In genomic region chr5:180848878-180849277, GRCh38 we compare ENCODE assay signal across 28 cellular contexts. TPM values are rescaled to one million over a fixed set of nuclear protein-coding genes. Genes with fewer than 3 reads are reported as not detected.
DNase-seq lines count a peak whose midpoint lies in the region; ATAC-seq and TF ChIP-seq lines count a peak whose summit lies in the region.
"Had no signal": no experiment of that assay in that cellular context is flagged by ENCODE, and none has a peak within 500 bp of the region (broad histone marks: within the 10 kb centered on the region; RNA-seq: fewer than 3 reads in every experiment).

No MANE protein-coding gene starts in this region.

- dilution Hi-C loops in mammary epithelial cell (cut with HindIII; ENCODE audit: low sequenced_read_pairs), result no loop called here

- H3K4me1 Mint-ChIP-seq in MCF 10A (ENCODE audit: insufficient read depth, unreplicated experiment) (peaks cover 4% of the 10 kb centered on the region), endodermal cell (peaks cover 6% of the 10 kb centered on the region), GM23338 (no peaks in the 10 kb centered on the region; the same call in 1 of the 3 replicates)

- no peaks in the 10 kb centered on the region; the same call in 1 of the 2 replicates for H3F3A ChIP-seq in GM23338 (replicated peaks; ENCODE audit: low read depth)

- TF ChIP-seq CTCF in MCF 10A (IDR thresholded peaks at IDR 0.05; ENCODE audit: unreplicated experiment), result peak; percentile 10
- TF ChIP-seq CTCF in mammary epithelial cell (conservative IDR thresholded peaks at IDR 0.05 in 1 of 2, IDR thresholded peaks at IDR 0.05 in 1 of 2; ENCODE audit: extremely low read depth in 1 of 2, insufficient read depth in 1 of 2, low read depth in 1 of 2, low read length in 2 of 2), result no peak
- TF ChIP-seq CTCF in endodermal cell (conservative IDR thresholded peaks at IDR 0.05), result peak; percentile 33
- 0 out of 4 replicates have a peak, but pooled peaks of 1 of the 2 experiments have one; percentile 27 for TF ChIP-seq CTCF in GM23338 (conservative IDR thresholded peaks at IDR 0.05; ENCODE audit: low read depth in 2 of 2)

- peaks cover 40% of the 10 kb centered on the region for H3K9me3 Mint-ChIP-seq in MCF 10A (ENCODE audit: unreplicated experiment)
- H3K9me3 Mint-ChIP-seq in endodermal cell, result peaks cover 98% of the 10 kb centered on the region
- H3K9me3 Mint-ChIP-seq in GM23338, result peaks cover 85% of the 10 kb centered on the region

- no peak overlapping the region for H3K9ac ChIP-seq in mammary epithelial cell (ENCODE audit: insufficient read depth, low read length)
- H3K9ac ChIP-seq in endodermal cell (ENCODE audit: extremely low read depth, low read length, poor library complexity, severe bottlenecking), result no peak overlapping the region
- H3K9ac ChIP-seq: BLaER1 treated with 17β-estradiol and CSF1 and Interleukin-3, amounts not matched to agents 10 nM and 100 nM; KMS-11 had no signal

- no peaks in the 10 kb centered on the region for H3K4me1 ChIP-seq in mammary epithelial cell (ENCODE audit: insufficient read depth, low read length)
- peaks cover under 1% of the 10 kb centered on the region for H3K4me1 ChIP-seq in endodermal cell (ENCODE audit: control insufficient read depth, insufficient read depth, low read length)
- H3K4me1 ChIP-seq in GM23338 (ENCODE audit: insufficient read depth), result no peaks in the 10 kb centered on the region; the same call in 1 of the 2 replicates
- H3K4me1 ChIP-seq: Caco-2 had no signal

- H3K27me3 ChIP-seq in mammary epithelial cell (ENCODE audit: insufficient read depth, low read length), result no peaks in the 10 kb centered on the region
- no peaks in the 10 kb centered on the region for H3K27me3 ChIP-seq in endodermal cell (ENCODE audit: control insufficient read depth, insufficient read depth, low read length, poor library complexity, severe bottlenecking)
- peaks cover 4% of the 10 kb centered on the region; the same call in 1 of the 2 replicates for H3K27me3 ChIP-seq in GM23338 (ENCODE audit: insufficient read depth)
- H3K27me3 ChIP-seq: BLaER1 treated with 17β-estradiol and CSF1 and Interleukin-3, amounts not matched to agents 10 nM and 100 nM had no signal

- peaks cover 40% of the 10 kb centered on the region for H3K9me3 ChIP-seq in mammary epithelial cell (replicated peaks; ENCODE audit: insufficient read depth, low read length)
- peaks cover 77% of the 10 kb centered on the region for H3K9me3 ChIP-seq in endodermal cell (ENCODE audit: control insufficient read depth, low read length)

- peaks cover 26% of the 10 kb centered on the region for H3K36me3 ChIP-seq in mammary epithelial cell (ENCODE audit: insufficient read depth, low read length)
- H3K36me3 ChIP-seq in endodermal cell (ENCODE audit: control insufficient read depth, insufficient read depth, low read length), result peaks cover 69% of the 10 kb centered on the region
- peaks cover 46% of the 10 kb centered on the region for H3K36me3 ChIP-seq in GM23338 (ENCODE audit: insufficient read depth)

- in situ Hi-C loops in mammary epithelial cell (cut with MboI; ENCODE audit: low sequenced_read_pairs in 2 of 2), result no loop called here

- peaks cover 62% of the 10 kb centered on the region for H3K36me3 Mint-ChIP-seq in MCF 10A (ENCODE audit: insufficient read depth, unreplicated experiment)
- H3K36me3 Mint-ChIP-seq in endodermal cell (ENCODE audit: low read depth), result peaks cover 89% of the 10 kb centered on the region
- H3K36me3 Mint-ChIP-seq in GM23338 (ENCODE audit: low read depth), result peaks cover 98% of the 10 kb centered on the region

- ATAC-seq in GM19467 (IDR thresholded peaks at IDR 0.05; ENCODE audit: unreplicated experiment), result no peak
- ATAC-seq in GM23338, result no peak
- ATAC-seq: Panc1, T-helper 17 cell had no signal

- WGBS in mammary epithelial cell (ENCODE audit: low coverage, missing lambda C conversion rate), result 100% methylated on average over 1 of the region's 1 CpG
- WGBS in endodermal cell (ENCODE audit: insufficient coverage in 1 of 2, insufficient read length in 1 of 2), 2 experiments, result 100% methylated on average over 1 of the region's 1 CpG

- H4K20me1 ChIP-seq in mammary epithelial cell (ENCODE audit: insufficient read depth, low read length) (no peaks in the 10 kb centered on the region), GM23338 (replicated peaks; ENCODE audit: insufficient read depth) (peaks cover 4% of the 10 kb centered on the region)
- H4K20me1 ChIP-seq: BLaER1 treated with 17β-estradiol and CSF1 and Interleukin-3, amounts not matched to agents 10 nM and 100 nM had no signal

- intact Hi-C loops in MCF 10A (cut with micrococcal nuclease) (no loop called here), mammary epithelial cell (cut with micrococcal nuclease) (no loop called here)

- H3K27ac ChIP-seq in mammary epithelial cell (ENCODE audit: insufficient read depth, low read depth, low read length) (no peak overlapping the region), endodermal cell (ENCODE audit: low read depth, low read length) (no peak overlapping the region), GM23338 (ENCODE audit: low read depth) (no peak overlapping the region)
- H3K27ac ChIP-seq: BLaER1 treated with 17β-estradiol and CSF1 and Interleukin-3, amounts not matched to agents 10 nM and 100 nM; KMS-11; SK-N-MC had no signal

- BruUV-seq in MCF 10A (replicated peaks; lab: Mats Ljungman, UMichigan), result no TSS peak
- no TSS peak for BruUV-seq in mammary epithelial cell (replicated peaks; lab: Mats Ljungman, UMichigan)

- H3K4me3 ChIP-seq in mammary epithelial cell (replicated peaks in 1 of 3; ENCODE audit: insufficient read depth in 1 of 3, low read depth in 2 of 3, low read length in 3 of 3) (no peak overlapping the region), endodermal cell (ENCODE audit: low read length) (peak overlapping the region; percentile 59), GM23338 (no peak overlapping the region)
- H3K4me3 ChIP-seq: SK-N-MC had no signal

- H3K79me2 ChIP-seq in mammary epithelial cell (ENCODE audit: insufficient read depth, low read length) (no peaks in the 10 kb centered on the region), GM23338 (replicated peaks; ENCODE audit: insufficient read depth) (peaks cover 18% of the 10 kb centered on the region)

- no peak overlapping the region for H3K4me2 ChIP-seq in mammary epithelial cell (ENCODE audit: insufficient read depth, low read depth, low read length)
- H3K4me2 ChIP-seq in GM23338, result no peak overlapping the region
- H3K4me2 ChIP-seq: BLaER1 treated with 17β-estradiol and CSF1 and Interleukin-3, amounts not matched to agents 10 nM and 100 nM; KMS-11 had no signal

- H3K27ac Mint-ChIP-seq in MCF 10A (ENCODE audit: low read depth, unreplicated experiment) (no peak overlapping the region), endodermal cell (no peak overlapping the region), GM23338 (no peak overlapping the region)
- H3K27ac Mint-ChIP-seq: CD4-positive, alpha-beta memory T cell; T-helper 17 cell had no signal

- peaks cover 9% of the 10 kb centered on the region; the same call in 1 of the 2 replicates for H3K9me2 ChIP-seq in GM23338 (ENCODE audit: insufficient read depth)

- no peak for DNase-seq in MCF 10A (ENCODE audit: unreplicated experiment)
- no peak for DNase-seq in mammary epithelial cell
- DNase-seq in HT-29 (ENCODE audit: low spot score), result peak; percentile 43
- no peak for DNase-seq in endodermal cell
- no peak for DNase-seq in D341Med (ENCODE audit: low spot score)
- DNase-seq in GM23338 (ENCODE audit: low spot score), result no peak
- no peak for DNase-seq in dedifferentiated amniotic fluid mesenchymal stem cell (ENCODE audit: extremely low spot score)
- DNase-seq: 8988T; ACHN; Caco-2; CD4-positive, alpha-beta memory T cell; DMS 273 treated with DMSO at 0.1 percent for 48 hours; DMS79; IMR-90; NCI-H1048; NCI-H1417; NCI-H1694; NCI-H2081; NCI-H2227 treated with DMSO at 0.1 percent for 48 hours; NCI-H526 treated with DMSO at 0.1 percent for 48 hours; SHP77 treated with DMSO at 0.1 percent for 48 hours; T-helper 17 cell had no signal

- H3K4me3 Mint-ChIP-seq in MCF 10A (ENCODE audit: unreplicated experiment) (no peak overlapping the region), endodermal cell (no peak overlapping the region), GM23338 (no peak overlapping the region)
- H3K4me3 Mint-ChIP-seq: CD4-positive, alpha-beta memory T cell; T-helper 17 cell had no signal

- H3K27me3 Mint-ChIP-seq in MCF 10A (ENCODE audit: insufficient read depth, unreplicated experiment) (no peaks in the 10 kb centered on the region), endodermal cell (ENCODE audit: insufficient read depth) (peaks cover 2% of the 10 kb centered on the region), GM23338 (ENCODE audit: insufficient read depth, low read depth, poor library complexity) (peaks cover 17% of the 10 kb centered on the region)
- H3K27me3 Mint-ChIP-seq: CD4-positive, alpha-beta memory T cell; T-helper 17 cell had no signal

- H2AFZ ChIP-seq in mammary epithelial cell (ENCODE audit: low read depth, low read length) (no peak overlapping the region), GM23338 (no peak overlapping the region)

- POLR2A ChIA-PET in MCF 10A (lab: Yijun Ruan, JAX), result interaction anchor here (1.4 kb wide), 2 partner anchors 9 to 24 kb away, joined by 3 to 4 read pairs; no protein-coding TSS in a partner anchor

- CTCF ChIA-PET in MCF 10A (lab: Yijun Ruan, JAX), result no interaction called here
- CTCF ChIA-PET in mammary epithelial cell (lab: Charles Lee; ENCODE audit: low non-redundant PET), result no interaction called here

RNA-seq across cellular contexts. Expression of gene ZFP62, which starts 12.2 kb away (rescaled TPM):
- total RNA-seq in MCF 10A (2022) (31.2 and 36.9 TPM in 2 replicates), mammary epithelial cell (10 to 100 TPM; 17.2 to 17.5 TPM), endodermal cell (10 to 100 TPM; 37.3 to 44.6 TPM)
- polyA plus RNA-seq in mammary epithelial cell (6.7 TPM), GM23338 (2016; fragmentation: Nextera tagmentation; extraction: Ambion mirVana) (33.2 and 33.7 TPM in 2 replicates)
- 40.5 TPM for polyA minus RNA-seq in mammary epithelial cell
- 9.9 and 15.9 TPM in 2 replicates for total RNA-seq in HT-29 (2014; rRNA removed; shearing (Covaris generic))
- 43.3 TPM for polyA plus RNA-seq in endodermal cell (2013, experiment 1 of 2)
- 36.4 TPM for polyA plus RNA-seq in endodermal cell (2013, experiment 2 of 2)
- 29.6 and 32.9 TPM in 2 replicates for total RNA-seq in GM23338 (2014; rRNA removed; shearing (Covaris generic))

RNA-seq across cellular contexts. Expression of gene MGAT1, which starts 46.3 kb away (rescaled TPM):
- total RNA-seq in MCF 10A (2022) (135 and 150 TPM in 2 replicates), mammary epithelial cell (100 to 1,000 TPM in 1 of 2 donors, 10 to 100 TPM in 1; 91.4 to 177 TPM), endodermal cell (100 to 1,000 TPM in 1 of 2 donors, 10 to 100 TPM in 1; 76.2 to 101 TPM)
- polyA plus RNA-seq in mammary epithelial cell (134 TPM), GM23338 (2016; fragmentation: Nextera tagmentation; extraction: Ambion mirVana) (23.6 and 23.7 TPM in 2 replicates)
- polyA minus RNA-seq in mammary epithelial cell, result 122 TPM
- total RNA-seq in HT-29 (2014; rRNA removed; shearing (Covaris generic)), result 96.1 and 102 TPM in 2 replicates
- polyA plus RNA-seq in endodermal cell (2013, experiment 1 of 2), result 58.9 TPM
- polyA plus RNA-seq in endodermal cell (2013, experiment 2 of 2), result 55.0 TPM
- 81.4 and 97.5 TPM in 2 replicates for total RNA-seq in GM23338 (2014; rRNA removed; shearing (Covaris generic))

RNA-seq across cellular contexts. Expression of gene BTNL8, which starts 50.1 kb away (rescaled TPM):
- total RNA-seq in MCF 10A (2022) (not detected in 2 replicates), mammary epithelial cell (not detected), endodermal cell (not detected)
- polyA plus RNA-seq in mammary epithelial cell (not detected), GM23338 (2016; fragmentation: Nextera tagmentation; extraction: Ambion mirVana) (0.23 TPM in 1 of 2 replicates, not detected in the other)
- not detected for polyA minus RNA-seq in mammary epithelial cell
- total RNA-seq in HT-29 (2014; rRNA removed; shearing (Covaris generic)), result 0.13 and 1.0 TPM in 2 replicates
- polyA plus RNA-seq in endodermal cell (2013, experiment 1 of 2), result not detected
- polyA plus RNA-seq in endodermal cell (2013, experiment 2 of 2), result not detected
- 0.85 TPM in 1 of 2 replicates, not detected in the other for total RNA-seq in GM23338 (2014; rRNA removed; shearing (Covaris generic))
- total RNA-seq: CD4-positive, alpha-beta memory T cell; IMR-90; NCI-H460; T-helper 17 cell had no signal
- polyA plus RNA-seq: CD4-positive, alpha-beta memory T cell; IMR-90 had no signal

Comparison
In these comparisons a context has a peak if more than half of its experiments do, and no peak if none do; other contexts are left out.
1. CTCF ChIP-seq: peak in MCF 10A (single experiment) and endodermal cell (single experiment); none in mammary epithelial cell (0 of 2).